Comparison of ENCODE assay signal across 1 cellular context in genomic region chr16:55035037-55035436, GRCh38.
TF ChIP-seq lines count a peak whose summit lies in the region.

No MANE protein-coding gene starts in this region.

TF ChIP-seq in HEK293, 187 proteins besides CTCF, POLR2A, EP300 and RAD21 (continued from another document):
- TF ChIP-seq, protein P1, sequence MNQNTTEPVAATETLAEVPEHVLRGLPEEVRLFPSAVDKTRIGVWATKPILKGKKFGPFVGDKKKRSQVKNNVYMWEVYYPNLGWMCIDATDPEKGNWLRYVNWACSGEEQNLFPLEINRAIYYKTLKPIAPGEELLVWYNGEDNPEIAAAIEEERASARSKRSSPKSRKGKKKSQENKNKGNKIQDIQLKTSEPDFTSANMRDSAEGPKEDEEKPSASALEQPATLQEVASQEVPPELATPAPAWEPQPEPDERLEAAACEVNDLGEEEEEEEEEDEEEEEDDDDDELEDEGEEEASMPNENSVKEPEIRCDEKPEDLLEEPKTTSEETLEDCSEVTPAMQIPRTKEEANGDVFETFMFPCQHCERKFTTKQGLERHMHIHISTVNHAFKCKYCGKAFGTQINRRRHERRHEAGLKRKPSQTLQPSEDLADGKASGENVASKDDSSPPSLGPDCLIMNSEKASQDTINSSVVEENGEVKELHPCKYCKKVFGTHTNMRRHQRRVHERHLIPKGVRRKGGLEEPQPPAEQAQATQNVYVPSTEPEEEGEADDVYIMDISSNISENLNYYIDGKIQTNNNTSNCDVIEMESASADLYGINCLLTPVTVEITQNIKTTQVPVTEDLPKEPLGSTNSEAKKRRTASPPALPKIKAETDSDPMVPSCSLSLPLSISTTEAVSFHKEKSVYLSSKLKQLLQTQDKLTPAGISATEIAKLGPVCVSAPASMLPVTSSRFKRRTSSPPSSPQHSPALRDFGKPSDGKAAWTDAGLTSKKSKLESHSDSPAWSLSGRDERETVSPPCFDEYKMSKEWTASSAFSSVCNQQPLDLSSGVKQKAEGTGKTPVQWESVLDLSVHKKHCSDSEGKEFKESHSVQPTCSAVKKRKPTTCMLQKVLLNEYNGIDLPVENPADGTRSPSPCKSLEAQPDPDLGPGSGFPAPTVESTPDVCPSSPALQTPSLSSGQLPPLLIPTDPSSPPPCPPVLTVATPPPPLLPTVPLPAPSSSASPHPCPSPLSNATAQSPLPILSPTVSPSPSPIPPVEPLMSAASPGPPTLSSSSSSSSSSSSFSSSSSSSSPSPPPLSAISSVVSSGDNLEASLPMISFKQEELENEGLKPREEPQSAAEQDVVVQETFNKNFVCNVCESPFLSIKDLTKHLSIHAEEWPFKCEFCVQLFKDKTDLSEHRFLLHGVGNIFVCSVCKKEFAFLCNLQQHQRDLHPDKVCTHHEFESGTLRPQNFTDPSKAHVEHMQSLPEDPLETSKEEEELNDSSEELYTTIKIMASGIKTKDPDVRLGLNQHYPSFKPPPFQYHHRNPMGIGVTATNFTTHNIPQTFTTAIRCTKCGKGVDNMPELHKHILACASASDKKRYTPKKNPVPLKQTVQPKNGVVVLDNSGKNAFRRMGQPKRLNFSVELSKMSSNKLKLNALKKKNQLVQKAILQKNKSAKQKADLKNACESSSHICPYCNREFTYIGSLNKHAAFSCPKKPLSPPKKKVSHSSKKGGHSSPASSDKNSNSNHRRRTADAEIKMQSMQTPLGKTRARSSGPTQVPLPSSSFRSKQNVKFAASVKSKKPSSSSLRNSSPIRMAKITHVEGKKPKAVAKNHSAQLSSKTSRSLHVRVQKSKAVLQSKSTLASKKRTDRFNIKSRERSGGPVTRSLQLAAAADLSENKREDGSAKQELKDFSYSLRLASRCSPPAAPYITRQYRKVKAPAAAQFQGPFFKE (tag by site-specific recombination; IDR thresholded peaks at IDR 0.05; ENCODE audit: borderline replicate concordance), result no peak
- TF ChIP-seq, protein P2, sequence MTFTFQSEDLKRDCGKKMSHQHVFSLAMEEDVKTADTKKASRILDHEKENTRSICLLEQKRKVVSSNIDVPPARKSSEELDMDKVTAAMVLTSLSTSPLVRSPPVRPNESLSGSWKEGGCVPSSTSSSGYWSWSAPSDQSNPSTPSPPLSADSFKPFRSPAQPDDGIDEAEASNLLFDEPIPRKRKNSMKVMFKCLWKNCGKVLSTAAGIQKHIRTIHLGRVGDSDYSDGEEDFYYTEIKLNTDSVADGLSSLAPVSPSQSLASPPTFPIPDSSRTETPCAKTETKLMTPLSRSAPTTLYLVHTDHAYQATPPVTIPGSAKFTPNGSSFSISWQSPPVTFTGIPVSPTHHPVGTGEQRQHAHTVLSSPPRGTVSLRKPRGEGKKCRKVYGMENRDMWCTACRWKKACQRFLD (tag by site-specific recombination; IDR thresholded peaks at IDR 0.05), result no peak
- TF ChIP-seq IKZF3 (tag by site-specific recombination; IDR thresholded peaks at IDR 0.05), result no peak
TF ChIP-seq in HEK293: peak in this region for 3.
